In the genomic region with DNA sequence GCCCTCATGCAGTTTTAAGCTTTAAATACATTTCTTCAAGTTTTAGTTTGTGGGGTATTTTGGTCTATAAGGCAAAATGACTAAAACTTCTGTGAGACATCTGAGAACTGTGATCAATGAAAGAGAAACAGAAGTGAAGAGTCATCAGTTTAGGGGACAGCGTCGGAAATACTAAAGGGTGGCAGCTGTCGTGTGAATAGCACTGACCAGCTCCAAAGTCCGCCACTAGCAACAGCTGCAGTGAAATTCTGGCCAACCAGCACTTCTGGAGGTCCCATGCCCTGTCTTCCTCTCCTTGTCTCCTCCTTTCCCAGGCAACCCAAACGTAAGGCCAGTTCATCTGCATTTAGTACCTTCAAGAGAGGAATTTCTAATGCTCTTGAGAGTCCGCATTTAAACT, we compare ENCODE assay signal across 19 cellular contexts.
"Had no signal": no experiment of that assay in that cellular context is flagged by ENCODE, and none has a peak within 500 bp of the region (broad histone marks: within the 10 kb centered on the region; RNA-seq: fewer than 3 reads in every experiment).

No MANE protein-coding gene starts in this region.

- H3K4me3 Mint-ChIP-seq: activated CD8-positive, alpha-beta T cell treated with anti-CD3 and anti-CD28 coated beads for 36 hours; activated naive CD4-positive, alpha-beta T cell treated with anti-CD3 and anti-CD28 coated beads for 36 hours; activated T-cell treated with anti-CD3 and anti-CD28 coated beads, Interleukin-2, amount 50 U/mL, for 24 hours; stimulated activated naive CD8-positive, alpha-beta T cell treated with anti-CD3 and anti-CD28 coated beads, Interleukin-15, Interleukin-2, amounts not matched to agents 100 ng/mL and 50 ng/mL, for 24 hours had no signal

- DNase-seq: activated CD4-positive, alpha-beta T cell treated with anti-CD3 and anti-CD28 coated beads for 48 hours; activated CD4-positive, CD25-positive, alpha-beta regulatory T cell; activated CD8-positive, alpha-beta T cell treated with anti-CD3 and anti-CD28 coated beads for 36 hours; activated naive CD4-positive, alpha-beta T cell treated with anti-CD3 and anti-CD28 coated beads for 36 hours; activated T-cell treated with anti-CD3 and anti-CD28 coated beads, Interleukin-2, amount 50 U/mL, for 24 hours; body of pancreas; central memory CD4-positive, alpha-beta T cell; erythroblast; kidney; right cardiac atrium; small intestine; stimulated activated CD4-positive, alpha-beta T cell treated with anti-CD3 and anti-CD28 coated beads, Interleukin-15, amount 100 ng/mL, for 24 hours; stimulated activated CD4-positive, alpha-beta T cell treated with anti-CD3 and anti-CD28 coated beads, Interleukin-2, amount 100 ng/mL, for 48 hours; T-helper 1 cell; T-helper 9 cell; uterus had no signal

- H3K4me1 ChIP-seq: body of pancreas, prostate gland, tibial nerve, uterus had no signal

- H3K27me3 ChIP-seq: body of pancreas, uterus had no signal

- H3K4me3 ChIP-seq: body of pancreas, prostate gland, tibial nerve, uterus had no signal

- H3K36me3 ChIP-seq: prostate gland, tibial nerve, uterus had no signal

- ATAC-seq: activated CD8-positive, alpha-beta T cell treated with anti-CD3 and anti-CD28 coated beads for 36 hours; body of pancreas had no signal

- H3K9me3 ChIP-seq: body of pancreas, prostate gland, tibial nerve, uterus had no signal

- H3K27ac ChIP-seq: body of pancreas, prostate gland, tibial nerve, uterus had no signal

- H3K9me3 Mint-ChIP-seq: activated CD8-positive, alpha-beta T cell treated with anti-CD3 and anti-CD28 coated beads for 36 hours; activated naive CD4-positive, alpha-beta T cell treated with anti-CD3 and anti-CD28 coated beads for 36 hours; activated T-cell treated with anti-CD3 and anti-CD28 coated beads, Interleukin-2, amount 50 U/mL, for 24 hours; stimulated activated naive CD8-positive, alpha-beta T cell treated with anti-CD3 and anti-CD28 coated beads, Interleukin-15, Interleukin-2, amounts not matched to agents 100 ng/mL and 50 ng/mL, for 24 hours had no signal

- H3K27ac Mint-ChIP-seq: activated CD8-positive, alpha-beta T cell treated with anti-CD3 and anti-CD28 coated beads for 36 hours; activated naive CD4-positive, alpha-beta T cell treated with anti-CD3 and anti-CD28 coated beads for 36 hours; activated T-cell treated with anti-CD3 and anti-CD28 coated beads, Interleukin-2, amount 50 U/mL, for 24 hours; stimulated activated naive CD8-positive, alpha-beta T cell treated with anti-CD3 and anti-CD28 coated beads, Interleukin-15, Interleukin-2, amounts not matched to agents 100 ng/mL and 50 ng/mL, for 24 hours had no signal
